Comparison of ENCODE assay signal across 12 cellular contexts in the genomic region with DNA sequence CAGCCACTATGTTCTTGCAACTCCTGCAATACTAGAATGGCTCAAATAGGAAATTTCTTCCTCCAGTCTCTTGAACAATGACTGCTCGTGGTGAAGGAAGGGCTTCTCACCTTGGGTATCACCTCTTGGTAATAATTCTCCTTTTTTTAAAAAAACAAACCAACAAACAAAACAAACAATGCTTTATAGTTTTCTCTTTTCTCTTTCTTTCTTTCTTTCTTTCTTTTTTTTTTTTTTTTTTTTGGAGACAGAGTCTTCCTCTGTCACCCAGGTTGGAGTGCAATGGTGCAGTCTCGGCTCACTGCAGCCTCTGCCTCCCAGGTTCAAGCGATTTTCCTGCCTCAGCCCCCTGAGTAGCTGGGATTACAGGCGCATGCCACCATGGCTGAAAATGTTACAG. TPM values are rescaled to one million over a fixed set of nuclear protein-coding genes. Genes with fewer than 3 reads are reported as not detected.
A peak's percentile ranks its signal among the peaks of the same experiment; 100 is the strongest.
DNase-seq lines count a peak whose midpoint lies in the region; ATAC-seq and TF ChIP-seq lines count a peak whose summit lies in the region.
"Not testable (repeated sequence)": the region's sequence is repeated elsewhere in the genome, so short reads cannot be mapped to it uniquely, and the experiment has no call there.
"Had no signal": no experiment of that assay in that cellular context is flagged by ENCODE, and none has a peak within 500 bp of the region (broad histone marks: within the 10 kb centered on the region; RNA-seq: fewer than 3 reads in every experiment).

No MANE protein-coding gene starts in this region.

- POLR2A ChIA-PET in naive thymus-derived CD8-positive, alpha-beta T cell (lab: Charles Lee), result interaction anchor here (1.0 to 1.2 kb wide), 2 partner anchors 11 to 308 kb away, joined by 3 to 4 read pairs; a partner anchor contains a TSS

- H3K4me1 Mint-ChIP-seq in GM23338, result peaks cover 23% of the 10 kb centered on the region
- H3K4me1 Mint-ChIP-seq in activated T-helper 17 cell treated with anti-CD3 and anti-CD28 coated beads, Interleukin-2, amount 50 U/mL, for 72 hours, result peaks cover 30% of the 10 kb centered on the region
- peaks cover 11 to 50% (median 31%) of the 10 kb centered on the region in 4 donors for H3K4me1 Mint-ChIP-seq in naive thymus-derived CD8-positive, alpha-beta T cell
- H3K4me1 Mint-ChIP-seq in stimulated activated naive CD8-positive, alpha-beta T cell treated with anti-CD3 and anti-CD28 coated beads, Interleukin-15, amount 100 ng/mL, for 72 hours, result peaks cover 40% of the 10 kb centered on the region

- H3K4me3 ChIP-seq in GM23338, result not testable (repeated sequence)
- H3K4me3 ChIP-seq in Peyer's patch, result peak overlapping the region in 2 of 4 donors; percentile 14 to 21
- peak overlapping the region; percentile 44 for H3K4me3 ChIP-seq in effector memory CD4-positive, alpha-beta T cell (ENCODE audit: insufficient read depth, low read depth, low read length, poor library complexity, severe bottlenecking)

- H3K9me3 Mint-ChIP-seq in GM23338; activated T-helper 17 cell treated with anti-CD3 and anti-CD28 coated beads, Interleukin-2, amount 50 U/mL, for 72 hours; naive thymus-derived CD8-positive, alpha-beta T cell; stimulated activated naive CD8-positive, alpha-beta T cell treated with anti-CD3 and anti-CD28 coated beads, Interleukin-15, amount 100 ng/mL, for 72 hours: not testable (repeated sequence)

- H3K27me3 Mint-ChIP-seq in GM23338 (ENCODE audit: insufficient read depth, low read depth, poor library complexity); activated T-helper 17 cell treated with anti-CD3 and anti-CD28 coated beads, Interleukin-2, amount 50 U/mL, for 72 hours; naive thymus-derived CD8-positive, alpha-beta T cell; stimulated activated naive CD8-positive, alpha-beta T cell treated with anti-CD3 and anti-CD28 coated beads, Interleukin-15, amount 100 ng/mL, for 72 hours: not testable (repeated sequence)

- TF ChIP-seq POLR2A in Peyer's patch (IDR thresholded peaks at IDR 0.05), result not testable (repeated sequence)

- not testable (repeated sequence) for TF ChIP-seq CTCF in GM23338 (conservative IDR thresholded peaks at IDR 0.05; ENCODE audit: low read depth in 2 of 2); Peyer's patch (IDR thresholded peaks at IDR 0.05)

- H3K36me3 ChIP-seq in GM23338 (ENCODE audit: insufficient read depth); Peyer's patch; effector memory CD4-positive, alpha-beta T cell (ENCODE audit: control insufficient read depth, insufficient read depth, low read length): not testable (repeated sequence)

- not testable (repeated sequence) for H3K9me2 ChIP-seq in GM23338 (ENCODE audit: insufficient read depth)

- not testable (repeated sequence) for H3K79me2 ChIP-seq in GM23338 (replicated peaks; ENCODE audit: insufficient read depth)

- peaks cover 19% of the 10 kb centered on the region for H3K4me1 ChIP-seq in GM23338 (ENCODE audit: insufficient read depth)
- peaks cover 0 to 15% (median 6%) of the 10 kb centered on the region in 4 donors for H3K4me1 ChIP-seq in Peyer's patch
- H3K4me1 ChIP-seq in effector memory CD4-positive, alpha-beta T cell (ENCODE audit: control insufficient read depth, insufficient read depth, low read length, poor library complexity, severe bottlenecking), result peaks cover 14% of the 10 kb centered on the region

- not testable (repeated sequence) for H3K9me3 ChIP-seq in Peyer's patch; effector memory CD4-positive, alpha-beta T cell (ENCODE audit: control insufficient read depth, low read length)

- not testable (repeated sequence) for H3K27me3 ChIP-seq in GM23338 (ENCODE audit: insufficient read depth); Peyer's patch; effector memory CD4-positive, alpha-beta T cell (replicated peaks; ENCODE audit: control insufficient read depth, insufficient read depth, low read length, poor library complexity, severe bottlenecking)

- not testable (repeated sequence) for H3K27ac ChIP-seq in GM23338 (ENCODE audit: low read depth)
- peak overlapping the region; percentile 26 to 67 (median 47) for H3K27ac ChIP-seq in Peyer's patch
- H3K27ac ChIP-seq in effector memory CD4-positive, alpha-beta T cell (ENCODE audit: insufficient read depth, low read length, poor library complexity, severe bottlenecking), result peak overlapping the region; percentile 55

- H4K20me1 ChIP-seq in GM23338 (replicated peaks; ENCODE audit: insufficient read depth), result not testable (repeated sequence)

- not testable (repeated sequence) for ATAC-seq in GM23338; activated T-helper 17 cell treated with anti-CD3 and anti-CD28 coated beads, Interleukin-2, amount 50 U/mL, for 72 hours (replicated peaks); naive thymus-derived CD8-positive, alpha-beta T cell; stimulated activated naive CD8-positive, alpha-beta T cell treated with anti-CD3 and anti-CD28 coated beads, Interleukin-15, amount 100 ng/mL, for 72 hours

- H3K36me3 Mint-ChIP-seq in GM23338 (ENCODE audit: low read depth); activated T-helper 17 cell treated with anti-CD3 and anti-CD28 coated beads, Interleukin-2, amount 50 U/mL, for 72 hours (ENCODE audit: low read depth); naive thymus-derived CD8-positive, alpha-beta T cell: not testable (repeated sequence)

- not testable (repeated sequence) for H3K4me3 Mint-ChIP-seq in GM23338
- H3K4me3 Mint-ChIP-seq in activated T-helper 17 cell treated with anti-CD3 and anti-CD28 coated beads, Interleukin-2, amount 50 U/mL, for 72 hours, result peak overlapping the region; percentile 89
- H3K4me3 Mint-ChIP-seq in naive thymus-derived CD8-positive, alpha-beta T cell, result peak overlapping the region; percentile 66 to 85 (median 79)
- peak overlapping the region; percentile 84 to 88 for H3K4me3 Mint-ChIP-seq in stimulated activated naive CD8-positive, alpha-beta T cell treated with anti-CD3 and anti-CD28 coated beads, Interleukin-15, amount 100 ng/mL, for 72 hours

- peak overlapping the region; percentile 49 for H3K27ac Mint-ChIP-seq in GM23338
- H3K27ac Mint-ChIP-seq in activated T-helper 17 cell treated with anti-CD3 and anti-CD28 coated beads, Interleukin-2, amount 50 U/mL, for 72 hours, result peak overlapping the region; percentile 95
- peak overlapping the region; percentile 84 to 96 (median 94) for H3K27ac Mint-ChIP-seq in naive thymus-derived CD8-positive, alpha-beta T cell
- peak overlapping the region; percentile 82 to 96 for H3K27ac Mint-ChIP-seq in stimulated activated naive CD8-positive, alpha-beta T cell treated with anti-CD3 and anti-CD28 coated beads, Interleukin-15, amount 100 ng/mL, for 72 hours

- H3F3A ChIP-seq in GM23338 (replicated peaks; ENCODE audit: low read depth), result not testable (repeated sequence)

- H2AFZ ChIP-seq in GM23338, result not testable (repeated sequence)

- not testable (repeated sequence) for DNase-seq in GM23338 (ENCODE audit: low spot score); Peyer's patch; effector memory CD4-positive, alpha-beta T cell; naive thymus-derived CD8-positive, alpha-beta T cell; stimulated activated naive CD8-positive, alpha-beta T cell treated with anti-CD3 and anti-CD28 coated beads, Interleukin-15, amount 100 ng/mL, for 72 hours

- not testable (repeated sequence) for H3K4me2 ChIP-seq in GM23338

RNA-seq across cellular contexts. Expression of a gene that starts 3.7 kb away (rescaled TPM):
- 50.6 and 63.1 TPM in 2 replicates for total RNA-seq in GM23338 (2014; rRNA removed; shearing (Covaris generic))
- polyA plus RNA-seq in GM23338 (2016; fragmentation: Nextera tagmentation; extraction: Ambion mirVana), result 13.5 and 17.2 TPM in 2 replicates
- total RNA-seq in Peyer's patch, result 100 to 1,000 TPM in 2 of 4 donors, 10 to 100 TPM in 2; 25.6 to 117 (median 95.1) TPM
- total RNA-seq in activated T-helper 17 cell treated with anti-CD3 and anti-CD28 coated beads, Interleukin-2, amount 50 U/mL, for 72 hours, result 10 to 100 TPM; 21.4 to 31.1 TPM
- total RNA-seq in naive thymus-derived CD8-positive, alpha-beta T cell, result 10 to 100 TPM; 75.7 to 86.5 TPM
- polyA plus RNA-seq in naive thymus-derived CD8-positive, alpha-beta T cell, result 10 to 100 TPM; 17.8 to 26.8 (median 18.7) TPM

RNA-seq across cellular contexts. Expression of a gene that starts 39.8 kb away (rescaled TPM):
- not detected in 2 replicates for total RNA-seq in GM23338 (2014; rRNA removed; shearing (Covaris generic))
- polyA plus RNA-seq in GM23338 (2016; fragmentation: Nextera tagmentation; extraction: Ambion mirVana), result 0.17 TPM in 1 of 2 replicates, not detected in the other
- total RNA-seq in Peyer's patch, result not detected
- total RNA-seq in activated T-helper 17 cell treated with anti-CD3 and anti-CD28 coated beads, Interleukin-2, amount 50 U/mL, for 72 hours, result not detected
- total RNA-seq in naive thymus-derived CD8-positive, alpha-beta T cell, result not detected
- not detected for polyA plus RNA-seq in naive thymus-derived CD8-positive, alpha-beta T cell
- total RNA-seq: cerebellum, endothelial cell of umbilical vein, gastroesophageal sphincter, lung, omental fat pad, RPMI7951 had no signal
- polyA plus RNA-seq: endothelial cell of umbilical vein had no signal

RNA-seq across cellular contexts. Expression of a gene that starts 46.1 kb away (rescaled TPM):
- total RNA-seq in GM23338 (2014; rRNA removed; shearing (Covaris generic)), result 60.4 and 63.3 TPM in 2 replicates
- 65.3 and 70.0 TPM in 2 replicates for polyA plus RNA-seq in GM23338 (2016; fragmentation: Nextera tagmentation; extraction: Ambion mirVana)
- 10 to 100 TPM; 51.2 to 96.4 (median 80.9) TPM for total RNA-seq in Peyer's patch
- total RNA-seq in activated T-helper 17 cell treated with anti-CD3 and anti-CD28 coated beads, Interleukin-2, amount 50 U/mL, for 72 hours, result 10 to 100 TPM; 60.1 to 80.8 TPM
- 10 to 100 TPM; 37.8 to 38.1 TPM for total RNA-seq in naive thymus-derived CD8-positive, alpha-beta T cell
- polyA plus RNA-seq in naive thymus-derived CD8-positive, alpha-beta T cell, result 10 to 100 TPM; 36.8 to 38.6 (median 38.1) TPM
